17 cellular contexts compared by ENCODE assay signal in genomic region chr20:23404196-23404595, GRCh38. TPM values are rescaled to one million over a fixed set of nuclear protein-coding genes. Genes with fewer than 3 reads are reported as not detected.
DNase-seq lines count a peak whose midpoint lies in the region; ATAC-seq and TF ChIP-seq lines count a peak whose summit lies in the region.
"Had no signal": no experiment of that assay in that cellular context is flagged by ENCODE, and none has a peak within 500 bp of the region (broad histone marks: within the 10 kb centered on the region; RNA-seq: fewer than 3 reads in every experiment).

No MANE protein-coding gene starts in this region.

- peak; percentile 67 for DNase-seq in IMR-90
- DNase-seq in adipocyte (ENCODE audit: low read depth) = peak; percentile 15
- no peak for DNase-seq in left ventricle myocardium inferior
- DNase-seq in gastrocnemius medialis = peak in 1 of 2 donors; percentile 32
- DNase-seq in A673 (ENCODE audit: low spot score) = no peak
- DNase-seq in hypothalamus (lab: John Stamatoyannopoulos, UW) = no peak
- DNase-seq: activated gamma-delta T cell, foreskin melanocyte, GOT3, immature natural killer cell, NCI-H1092, uterus had no signal

- dilution Hi-C loops in IMR-90 (cut with HindIII; ENCODE audit: low sequenced_read_pairs, unreplicated experiment) = no loop called here

- H3K9me3 ChIP-seq in IMR-90 (ENCODE audit: control insufficient read depth, insufficient read depth, low read length) (no peaks in the 10 kb centered on the region), adipocyte (ENCODE audit: control insufficient read depth, low read length) (no peaks in the 10 kb centered on the region), left ventricle myocardium inferior (replicated peaks) (no peaks in the 10 kb centered on the region), gastrocnemius medialis (no peaks in the 10 kb centered on the region), A673 (ENCODE audit: low read depth, low read length, poor library complexity, severe bottlenecking) (no peaks in the 10 kb centered on the region)
- H3K9me3 ChIP-seq: uterus had no signal

- H3K27me3 ChIP-seq in IMR-90 (ENCODE audit: control insufficient read depth, insufficient read depth, low read length) (no peaks in the 10 kb centered on the region), adipocyte (replicated peaks; ENCODE audit: control insufficient read depth, insufficient read depth, low read length) (no peaks in the 10 kb centered on the region), left ventricle myocardium inferior (ENCODE audit: low read depth) (no peaks in the 10 kb centered on the region), gastrocnemius medialis (no peaks in the 10 kb centered on the region), A673 (replicated peaks; ENCODE audit: insufficient read depth, low read depth, low read length, poor library complexity) (no peaks in the 10 kb centered on the region)
- H3K27me3 ChIP-seq: uterus had no signal

- H2AK9ac ChIP-seq in IMR-90 (replicated peaks; ENCODE audit: low read depth, low read length, poor library complexity) = no peak overlapping the region

- H3K4me2 ChIP-seq in IMR-90 (ENCODE audit: low read depth, low read length) = peak overlapping the region; percentile 82

- intact Hi-C loops in IMR-90 (cut with micrococcal nuclease) (loop anchor here (5.0 kb wide), 1 partner anchor 37 kb away; no protein-coding TSS in a partner anchor), left ventricle myocardium inferior (cut with micrococcal nuclease) (no loop called here), gastrocnemius medialis (cut with DNase I; ENCODE audit: low total_unique reads) (no loop called here), A673 (cut with micrococcal nuclease; ENCODE audit: unreplicated experiment) (no loop called here)

- in situ Hi-C loops in IMR-90 (cut with MboI; ENCODE audit: low sequenced_read_pairs) (no loop called here), gastrocnemius medialis (cut with MboI; ENCODE audit: low sequenced_read_pairs in 4 of 4) (loop anchor here in 1 of 4 donors (25.0 kb wide), 1 partner anchor 208 kb away; the partner anchor contains the start of gene CST9)

- no peak overlapping the region for H4K8ac ChIP-seq in IMR-90 (ENCODE audit: low read depth in 2 of 2, low read length in 2 of 2)

- no peak overlapping the region for H2BK5ac ChIP-seq in IMR-90 (ENCODE audit: low read depth, low read length, poor library complexity, severe bottlenecking)

- H2BK120ac ChIP-seq in IMR-90 (ENCODE audit: low read depth, low read length) = no peak overlapping the region

- POLR2A ChIA-PET in IMR-90 (lab: Charles Lee; ENCODE audit: unreplicated experiment) (no interaction called here), A673 (lab: Charles Lee; ENCODE audit: low non-redundant PET) (no interaction called here)

- no peak overlapping the region for H3K9ac ChIP-seq in IMR-90 (ENCODE audit: low read depth, low read length)
- H3K9ac ChIP-seq in adipocyte (ENCODE audit: low read length) = no peak overlapping the region

- H3K18ac ChIP-seq in IMR-90 (ENCODE audit: low read depth, low read length) = no peak overlapping the region

- CTCF ChIA-PET in IMR-90 (lab: Yijun Ruan, JAX) (no interaction called here), A673 (lab: Charles Lee) (no interaction called here)

- no peak overlapping the region for H3K23ac ChIP-seq in IMR-90 (ENCODE audit: low read depth, low read length)

- no peak for TF ChIP-seq POLR2A in IMR-90 (IDR thresholded peaks at IDR 0.05; ENCODE audit: low read depth, low read length)
- no peak for TF ChIP-seq POLR2A in gastrocnemius medialis (IDR thresholded peaks at IDR 0.05)

- no peak overlapping the region for H2BK15ac ChIP-seq in IMR-90 (ENCODE audit: low read depth, low read length)

- no peak overlapping the region for H2AK5ac ChIP-seq in IMR-90 (ENCODE audit: low read depth, low read length)

- H3K27ac ChIP-seq in IMR-90 (ENCODE audit: insufficient read depth, low read length) (peak overlapping the region; percentile 41; the same call in 1 of the 2 replicates), left ventricle myocardium inferior (replicated peaks) (peak overlapping the region; percentile 38), gastrocnemius medialis (peak overlapping the region in 1 of 4 donors; percentile 2), A673 (ENCODE audit: low read depth, low read length, poor library complexity, severe bottlenecking) (no peak overlapping the region)
- H3K27ac ChIP-seq: C4-2B, uterus had no signal

- BruUV-seq in IMR-90 (replicated peaks; lab: Mats Ljungman, UMichigan) (no TSS peak), A673 (replicated peaks; lab: Mats Ljungman, UMichigan) (no TSS peak)

- H3K9me1 ChIP-seq in IMR-90 (ENCODE audit: insufficient read depth, low read length) = peaks cover 14% of the 10 kb centered on the region

- no peak for TF ChIP-seq CTCF in IMR-90 (conservative IDR thresholded peaks at IDR 0.05; ENCODE audit: low read depth, low read length)
- TF ChIP-seq CTCF in left ventricle myocardium inferior (IDR thresholded peaks at IDR 0.05; ENCODE audit: borderline replicate concordance) = no peak
- no peak for TF ChIP-seq CTCF in gastrocnemius medialis (IDR thresholded peaks at IDR 0.05 in 4 of 5, conservative IDR thresholded peaks at IDR 0.05 in 1 of 5)
- TF ChIP-seq CTCF in A673 (conservative IDR thresholded peaks at IDR 0.05; ENCODE audit: low read depth, low read length) = no peak

- no peak overlapping the region for H4K5ac ChIP-seq in IMR-90 (ENCODE audit: low read depth, low read length)

- no peak overlapping the region for H4K91ac ChIP-seq in IMR-90 (ENCODE audit: insufficient read depth, low read depth, low read length)

- TF ChIP-seq RAD21 in IMR-90 (IDR thresholded peaks at IDR 0.05; ENCODE audit: low read length) = no peak

- no peak overlapping the region for H2BK20ac ChIP-seq in IMR-90 (ENCODE audit: low read depth, low read length)

- peaks cover 25 to 79% of the 10 kb centered on the region in 2 experiments for H3K79me1 ChIP-seq in IMR-90 (ENCODE audit: low read depth in 1 of 2, low read length in 2 of 2)

- peaks cover 1% of the 10 kb centered on the region for H3K36me3 ChIP-seq in IMR-90 (ENCODE audit: control insufficient read depth, insufficient read depth, low read length)
- peaks cover 11% of the 10 kb centered on the region for H3K36me3 ChIP-seq in adipocyte (ENCODE audit: control insufficient read depth, insufficient read depth, low read length, severe bottlenecking)
- H3K36me3 ChIP-seq in left ventricle myocardium inferior = peaks cover 5% of the 10 kb centered on the region
- H3K36me3 ChIP-seq in gastrocnemius medialis = peaks cover 0 to 5% of the 10 kb centered on the region in 2 donors
- H3K36me3 ChIP-seq in A673 (ENCODE audit: insufficient read depth, low read length, poor library complexity, severe bottlenecking) = no peaks in the 10 kb centered on the region
- H3K36me3 ChIP-seq: uterus had no signal

- 0 out of 2 replicates have a peak overlapping the region, but pooled peaks have one; percentile 17 for H3K4ac ChIP-seq in IMR-90 (ENCODE audit: low read depth, low read length)

- 0% methylated on average over 1 of the region's 3 CpGs; no CpG with 5 or more reads in 1 of the 2 experiments for WGBS in IMR-90 (ENCODE audit: extremely low coverage in 2 of 2, insufficient read length in 1 of 2), 2 experiments

- ATAC-seq in IMR-90 (ENCODE audit: low read depth) = peak; percentile 56
- ATAC-seq in gastrocnemius medialis = peak; percentile 91 to 92
- no peak for ATAC-seq in HG03565 (IDR thresholded peaks at IDR 0.05; ENCODE audit: unreplicated experiment)

- no peak overlapping the region for H3K56ac ChIP-seq in IMR-90 (ENCODE audit: extremely low read depth, insufficient read depth, low read length)

- H3K14ac ChIP-seq in IMR-90 (replicated peaks; ENCODE audit: low read depth, low read length) = peak overlapping the region; percentile 41; the same call in 1 of the 2 replicates

- H3K4me3 ChIP-seq in IMR-90 (ENCODE audit: insufficient read depth, low read depth, low read length) (no peak overlapping the region), adipocyte (ENCODE audit: low read length) (no peak overlapping the region), left ventricle myocardium inferior (no peak overlapping the region), gastrocnemius medialis (no peak overlapping the region), A673 (ENCODE audit: low read depth, low read length, poor library complexity, severe bottlenecking) (no peak overlapping the region)
- H3K4me3 ChIP-seq: uterus had no signal

- H2AFZ ChIP-seq in IMR-90 (replicated peaks; ENCODE audit: low read length, poor library complexity) = no peak overlapping the region

- H3K4me1 ChIP-seq in IMR-90 (ENCODE audit: control insufficient read depth, insufficient read depth, low read length) (peaks cover 12% of the 10 kb centered on the region), adipocyte (ENCODE audit: control insufficient read depth, insufficient read depth, low read length) (peaks cover 7% of the 10 kb centered on the region), left ventricle myocardium inferior (peaks cover 83% of the 10 kb centered on the region), gastrocnemius medialis (peaks cover 31 to 45% of the 10 kb centered on the region in 2 donors), A673 (ENCODE audit: insufficient read depth, low read length, poor library complexity, severe bottlenecking) (no peaks in the 10 kb centered on the region)
- H3K4me1 ChIP-seq: uterus had no signal

- peaks cover 28% of the 10 kb centered on the region for H4K20me1 ChIP-seq in IMR-90 (ENCODE audit: insufficient read depth, low read length)

RNA-seq across cellular contexts. Expression of gene NAPB, which starts 17.1 kb away (rescaled TPM):
- total RNA-seq in IMR-90 (2012; rRNA removed) = 3.9 and 5.2 TPM in 2 replicates
- 2.8 and 4.4 TPM in 2 replicates for polyA plus RNA-seq in IMR-90 (2012; rRNA removed)
- polyA plus RNA-seq in IMR-90 (2012; cell fraction: cytosol; rRNA removed) = 0.96 and 1.2 TPM in 2 replicates
- 6.0 and 19.9 TPM in 2 replicates for polyA plus RNA-seq in IMR-90 (2012; cell fraction: nucleus; rRNA removed; ENCODE audit: low replicate concordance)
- 5.2 TPM for total RNA-seq in left ventricle myocardium inferior
- total RNA-seq in gastrocnemius medialis = 1 to 10 TPM; 3.2 to 8.3 (median 3.8) TPM
- total RNA-seq in A673 (2021) = 9.6 and 11.6 TPM in 2 replicates

RNA-seq across cellular contexts. Expression of gene CSTL1, which starts 35.3 kb away (rescaled TPM):
- total RNA-seq in IMR-90 (2012; rRNA removed) = not detected in 2 replicates
- polyA plus RNA-seq in IMR-90 (2012; rRNA removed) = not detected in 2 replicates
- polyA plus RNA-seq in IMR-90 (2012; cell fraction: cytosol; rRNA removed) = not detected in 2 replicates
- not detected in 2 replicates for polyA plus RNA-seq in IMR-90 (2012; cell fraction: nucleus; rRNA removed; ENCODE audit: low replicate concordance)
- total RNA-seq in left ventricle myocardium inferior = not detected
- not detected for total RNA-seq in gastrocnemius medialis
- not detected in 2 replicates for total RNA-seq in A673 (2021)
- total RNA-seq: activated CD8-positive, alpha-beta memory T cell treated with anti-CD3 and anti-CD28 coated beads for 36 hours; astrocyte; osteoblast; uterus had no signal
- polyA plus RNA-seq: immature natural killer cell had no signal

RNA-seq across cellular contexts. Expression of gene GZF1, which starts 42.2 kb away (rescaled TPM):
- total RNA-seq in IMR-90 (2012; rRNA removed) (23.7 and 30.3 TPM in 2 replicates), left ventricle myocardium inferior (24.9 TPM), gastrocnemius medialis (10 to 100 TPM; 10.1 to 23.0 (median 13.3) TPM), A673 (2021) (13.7 and 14.0 TPM in 2 replicates)
- 24.7 and 25.7 TPM in 2 replicates for polyA plus RNA-seq in IMR-90 (2012; rRNA removed)
- 8.8 and 10.2 TPM in 2 replicates for polyA plus RNA-seq in IMR-90 (2012; cell fraction: cytosol; rRNA removed)
- 31.4 and 48.4 TPM in 2 replicates for polyA plus RNA-seq in IMR-90 (2012; cell fraction: nucleus; rRNA removed; ENCODE audit: low replicate concordance)

RNA-seq across cellular contexts. Expression of gene CST11, which starts 48.5 kb away (rescaled TPM):
- total RNA-seq in IMR-90 (2012; rRNA removed) = not detected in 2 replicates
- polyA plus RNA-seq in IMR-90 (2012; rRNA removed) = not detected in 2 replicates
- polyA plus RNA-seq in IMR-90 (2012; cell fraction: cytosol; rRNA removed) = not detected in 2 replicates
- not detected in 2 replicates for polyA plus RNA-seq in IMR-90 (2012; cell fraction: nucleus; rRNA removed; ENCODE audit: low replicate concordance)
- not detected for total RNA-seq in left ventricle myocardium inferior
- total RNA-seq in gastrocnemius medialis = not detected
- total RNA-seq in A673 (2021) = not detected in 2 replicates
- total RNA-seq: activated CD8-positive, alpha-beta memory T cell treated with anti-CD3 and anti-CD28 coated beads for 36 hours; astrocyte; osteoblast; uterus had no signal
- polyA plus RNA-seq: immature natural killer cell had no signal

RNA-seq across cellular contexts. Expression of gene NXT1, which starts 53.6 kb away (rescaled TPM):
- total RNA-seq in IMR-90 (2012; rRNA removed) (25.5 and 25.8 TPM in 2 replicates), left ventricle myocardium inferior (7.3 TPM), gastrocnemius medialis (10 to 100 TPM; 15.2 to 17.9 (median 15.9) TPM), A673 (2021) (32.1 and 34.4 TPM in 2 replicates)
- 23.6 and 27.0 TPM in 2 replicates for polyA plus RNA-seq in IMR-90 (2012; rRNA removed)
- 23.5 and 23.8 TPM in 2 replicates for polyA plus RNA-seq in IMR-90 (2012; cell fraction: cytosol; rRNA removed)
- 12.7 and 21.3 TPM in 2 replicates for polyA plus RNA-seq in IMR-90 (2012; cell fraction: nucleus; rRNA removed; ENCODE audit: low replicate concordance)

Comparison
In these comparisons a context has a peak if more than half of its experiments do, and no peak if none do; other contexts are left out.
1. DNase-seq: peak in IMR-90 (single experiment) and adipocyte (single experiment); none in left ventricle myocardium inferior (single experiment), A673 (single experiment) and hypothalamus (0 of 51).